ENCODE assay signal across 1 cellular context in genomic region chr11:64233913-64234839, GRCh38.
TF ChIP-seq lines count a peak whose summit lies in the region.

VEGFB (plus strand) TSS chr11:64234584; CDS start chr11:64234834, 250 bp downstream.

TF ChIP-seq in K562, 482 proteins besides CTCF, POLR2A, EP300 and RAD21 (continued from another document and continues in another):
- TF ChIP-seq SIN3A (IDR thresholded peaks at IDR 0.05; ENCODE audit: borderline replicate concordance in 2 of 2, control insufficient read depth in 1 of 2, low read depth in 2 of 2, low read length in 2 of 2), result 0 out of 4 replicates have a peak, but pooled peaks of 1 of the 2 experiments have one; percentile 46
- TF ChIP-seq ZBTB11 (CRISPR knock-in tag; IDR thresholded peaks at IDR 0.05), result 0 out of 6 replicates have a peak, but pooled peaks of 1 of the 3 experiments have one; percentile 25
- TF ChIP-seq XRCC5 (IDR thresholded peaks at IDR 0.05; ENCODE audit: low read depth, low read length), result no peak
- no peak for TF ChIP-seq FOXM1 (IDR thresholded peaks at IDR 0.05; ENCODE audit: low read depth)
- 0 out of 2 replicates have a peak, but pooled peaks have one; percentile 22 for TF ChIP-seq FOXM1 (CRISPR knock-in tag; IDR thresholded peaks at IDR 0.05; ENCODE audit: low read depth)
- TF ChIP-seq PCBP2 (IDR thresholded peaks at IDR 0.05; ENCODE audit: low read depth, low read length, poor library complexity, severe bottlenecking), result no peak
- TF ChIP-seq RREB1 (CRISPR knock-in tag; IDR thresholded peaks at IDR 0.05), result no peak
- TF ChIP-seq TAL1 (IDR thresholded peaks at IDR 0.05), result no peak
- TF ChIP-seq ZNF121 (CRISPR knock-in tag; conservative IDR thresholded peaks at IDR 0.05), result no peak
- TF ChIP-seq ZBTB43 (CRISPR knock-in tag; IDR thresholded peaks at IDR 0.05), result no peak
- no peak for TF ChIP-seq CHCHD3 (CRISPR knock-in tag; IDR thresholded peaks at IDR 0.05)
- 0 out of 2 replicates have a peak, but pooled peaks have one; percentile 29 for TF ChIP-seq KLF13 (tag; IDR thresholded peaks at IDR 0.05; ENCODE audit: borderline replicate concordance, low read depth)
- peak; percentile 55; the same call in 1 of the 2 replicates for TF ChIP-seq MTA3 (IDR thresholded peaks at IDR 0.05; ENCODE audit: borderline replicate concordance)
- TF ChIP-seq ZNF740 (CRISPR knock-in tag; IDR thresholded peaks at IDR 0.05), result peak; percentile 40; the same call in 1 of the 2 replicates
- TF ChIP-seq ZNF740 (tag; IDR thresholded peaks at IDR 0.05), result peak in 1 of 2 experiments; percentile 87; a peak in 2 of 4 replicates
- no peak for TF ChIP-seq ZNF76 (CRISPR knock-in tag; IDR thresholded peaks at IDR 0.05; ENCODE audit: borderline replicate concordance)
- TF ChIP-seq VEZF1 (CRISPR knock-in tag; IDR thresholded peaks at IDR 0.05), result peak; percentile 94
- TF ChIP-seq NCOA2 (IDR thresholded peaks at IDR 0.05; ENCODE audit: partially characterized antibody in 2 of 2), result no peak
- TF ChIP-seq YY1 (IDR thresholded peaks at IDR 0.05; ENCODE audit: borderline replicate concordance in 1 of 3, control insufficient read depth in 1 of 3, extremely low read depth in 1 of 3, insufficient read depth in 3 of 3, insufficient read length in 1 of 3, insufficient replicate concordance in 2 of 3, low read depth in 1 of 3, low read length in 2 of 3), result peak in 2 of 3 experiments; percentile 15 to 25
- TF ChIP-seq ZNF408 (CRISPR knock-in tag; IDR thresholded peaks at IDR 0.05; ENCODE audit: low read depth), result no peak
- no peak for TF ChIP-seq MLX (CRISPR knock-in tag; conservative IDR thresholded peaks at IDR 0.05)
- peak; percentile 26; the same call in 1 of the 2 replicates for TF ChIP-seq CTBP1 (IDR thresholded peaks at IDR 0.05; ENCODE audit: borderline replicate concordance)
- peak; percentile 39 for TF ChIP-seq FIP1L1 (IDR thresholded peaks at IDR 0.05; ENCODE audit: low read depth, low read length, poor library complexity, severe bottlenecking)
- TF ChIP-seq ZNF395 (CRISPR knock-in tag; IDR thresholded peaks at IDR 0.05), result peak; percentile 46; the same call in 1 of the 2 replicates
- TF ChIP-seq ETS1 (conservative IDR thresholded peaks at IDR 0.05; ENCODE audit: control insufficient read depth, low read depth, low read length), result 0 out of 2 replicates have a peak, but pooled peaks have one; percentile 24
- TF ChIP-seq TARDBP (IDR thresholded peaks at IDR 0.05), result no peak
- TF ChIP-seq AFF1 (IDR thresholded peaks at IDR 0.05; ENCODE audit: low read depth in 1 of 2, partially characterized antibody in 2 of 2), result no peak
- no peak for TF ChIP-seq ZBTB17 (CRISPR knock-in tag; IDR thresholded peaks at IDR 0.05)
- no peak for TF ChIP-seq ZSCAN29 (IDR thresholded peaks at IDR 0.05)
- TF ChIP-seq IRF2 (CRISPR knock-in tag; IDR thresholded peaks at IDR 0.05), result 0 out of 2 replicates have a peak, but pooled peaks have one; percentile 35
